ENCODE assay signal across 8 cellular contexts in genomic region chr4:136864580-136865185, GRCh38.
A peak's percentile ranks its signal among the peaks of the same experiment; 100 is the strongest.
DNase-seq lines count a peak whose midpoint lies in the region; ATAC-seq and TF ChIP-seq lines count a peak whose summit lies in the region.

No MANE protein-coding gene starts in this region.

- no peak overlapping the region for H3K27ac Mint-ChIP-seq in activated CD8-positive, alpha-beta T cell treated with anti-CD3 and anti-CD28 coated beads for 36 hours

- no peaks in the 10 kb centered on the region for H3F3A ChIP-seq in smooth muscle cell (ENCODE audit: low read depth)

- H3K4me3 ChIP-seq in right cardiac atrium (ENCODE audit: low read length) (no peak overlapping the region), smooth muscle cell (peak overlapping the region; percentile 24)

- ATAC-seq in GM19324 (IDR thresholded peaks at IDR 0.05; ENCODE audit: low FRiP score, unreplicated experiment) (peak; percentile 70), HG03139 (IDR thresholded peaks at IDR 0.05; ENCODE audit: unreplicated experiment) (peak; percentile 90), right cardiac atrium (peak; percentile 55 to 83)
- no peak for ATAC-seq in activated CD8-positive, alpha-beta T cell treated with anti-CD3 and anti-CD28 coated beads for 36 hours

- no peaks in the 10 kb centered on the region for H3K4me1 ChIP-seq in right cardiac atrium (ENCODE audit: control insufficient read depth, insufficient read depth, low read length)
- peaks cover 4% of the 10 kb centered on the region for H3K4me1 ChIP-seq in smooth muscle cell (ENCODE audit: low read depth)

- H3K9ac ChIP-seq in smooth muscle cell (ENCODE audit: low read depth) = no peak overlapping the region

- 3% methylated on average over 2 of the region's 2 CpGs for WGBS in right cardiac atrium
- WGBS in smooth muscle cell (ENCODE audit: low lambda C conversion rate) = 0% methylated on average over 2 of the region's 2 CpGs

- no peaks in the 10 kb centered on the region for H3K36me3 Mint-ChIP-seq in activated CD8-positive, alpha-beta T cell treated with anti-CD3 and anti-CD28 coated beads for 36 hours (ENCODE audit: low read depth)

- H3K9me3 Mint-ChIP-seq in activated CD8-positive, alpha-beta T cell treated with anti-CD3 and anti-CD28 coated beads for 36 hours = no peaks in the 10 kb centered on the region

- no peaks in the 10 kb centered on the region for H3K27me3 ChIP-seq in right cardiac atrium (ENCODE audit: control insufficient read depth, insufficient read depth)
- no peaks in the 10 kb centered on the region for H3K27me3 ChIP-seq in smooth muscle cell (ENCODE audit: low read depth)

- H3K4me3 Mint-ChIP-seq in activated CD8-positive, alpha-beta T cell treated with anti-CD3 and anti-CD28 coated beads for 36 hours = no peak overlapping the region

- POLR2A ChIA-PET in activated CD8-positive, alpha-beta T cell treated with anti-CD3 and anti-CD28 coated beads for 36 hours (lab: Charles Lee) = no interaction called here

- H3K79me2 ChIP-seq in smooth muscle cell (ENCODE audit: low read depth) = no peaks in the 10 kb centered on the region

- H3K27me3 Mint-ChIP-seq in activated CD8-positive, alpha-beta T cell treated with anti-CD3 and anti-CD28 coated beads for 36 hours = no peaks in the 10 kb centered on the region

- H3K4me1 Mint-ChIP-seq in activated CD8-positive, alpha-beta T cell treated with anti-CD3 and anti-CD28 coated beads for 36 hours (ENCODE audit: low read depth) = no peaks in the 10 kb centered on the region

- H3K9me3 ChIP-seq in right cardiac atrium (ENCODE audit: control insufficient read depth, low read length) (no peaks in the 10 kb centered on the region), smooth muscle cell (replicated peaks; ENCODE audit: low read depth) (no peaks in the 10 kb centered on the region)

- no peak overlapping the region for H3K27ac ChIP-seq in right cardiac atrium (ENCODE audit: low read length)
- no peak overlapping the region for H3K27ac ChIP-seq in smooth muscle cell (ENCODE audit: low read depth)

- intact Hi-C loops in activated CD8-positive, alpha-beta T cell treated with anti-CD3 and anti-CD28 coated beads for 36 hours (cut with micrococcal nuclease) = no loop called here
- intact Hi-C loops in right cardiac atrium (cut with DNase I) = no loop called here

- CTCF ChIA-PET in activated CD8-positive, alpha-beta T cell treated with anti-CD3 and anti-CD28 coated beads for 36 hours (lab: Charles Lee) = interaction anchor here (0.8 to 1.6 kb wide), 5 partner anchors 21 to 178 kb away, joined by 3 to 6 read pairs (median 3); no protein-coding TSS in a partner anchor

- no peaks in the 10 kb centered on the region for H4K20me1 ChIP-seq in smooth muscle cell (ENCODE audit: low read depth)

- H3K4me2 ChIP-seq in smooth muscle cell = peak overlapping the region; percentile 65

- DNase-seq in DMS153 treated with DMSO at 0.1 percent for 48 hours (lab: John Stamatoyannopoulos, UW; ENCODE audit: unreplicated experiment) (peak; percentile 76), NCI-H2171 treated with DMSO at 0.1 percent for 48 hours (lab: John Stamatoyannopoulos, UW) (peak; percentile 62), right cardiac atrium (peak in 1 of 3 donors; percentile 22), smooth muscle cell (lab: John Stamatoyannopoulos, UW; ENCODE audit: unreplicated experiment) (no peak), T1000 (lab: John Stamatoyannopoulos, UW) (no peak)
- peak; percentile 38 for DNase-seq in activated CD8-positive, alpha-beta T cell treated with anti-CD3 and anti-CD28 coated beads for 36 hours

- peak; percentile 82 for TF ChIP-seq CTCF in activated CD8-positive, alpha-beta T cell treated with anti-CD3 and anti-CD28 coated beads for 36 hours (IDR thresholded peaks at IDR 0.05)
- peak; percentile 89 for TF ChIP-seq CTCF in smooth muscle cell (IDR thresholded peaks at IDR 0.05; ENCODE audit: borderline replicate concordance, insufficient read depth, poor library complexity, severe bottlenecking)

- peak overlapping the region; percentile 88 for H2AFZ ChIP-seq in smooth muscle cell (ENCODE audit: low read depth)

- H3K36me3 ChIP-seq in smooth muscle cell (ENCODE audit: low read depth) = no peaks in the 10 kb centered on the region

Comparison
In these comparisons a context has a peak if more than half of its experiments do, and no peak if none do; other contexts are left out.
1. DNase-seq: peak in DMS153 treated with DMSO at 0.1 percent for 48 hours (single experiment), NCI-H2171 treated with DMSO at 0.1 percent for 48 hours (single experiment) and activated CD8-positive, alpha-beta T cell treated with anti-CD3 and anti-CD28 coated beads for 36 hours (single experiment); none in smooth muscle cell (single experiment) and T1000 (single experiment).